ENCODE assay signal across 28 cellular contexts in genomic region chr5:164317676-164318075, GRCh38.
"Had no signal": no experiment of that assay in that cellular context is flagged by ENCODE, and none has a peak within 500 bp of the region (broad histone marks: within the 10 kb centered on the region; RNA-seq: fewer than 3 reads in every experiment).

No MANE protein-coding gene starts in this region.

- H3K27me3 Mint-ChIP-seq: dendritic cell treated with granulocyte-macrophage colony-stimulating factor and Interleukin-4, amounts not matched to agents 40 ng/mL and 50 ng/mL, for 4 days; effector memory CD8-positive, alpha-beta T cell; naive B cell; naive thymus-derived CD8-positive, alpha-beta T cell had no signal

- H3K27me3 ChIP-seq: colonic mucosa, esophagus squamous epithelium, gastroesophageal sphincter, hepatocyte, left lung had no signal

- ATAC-seq: effector memory CD8-positive, alpha-beta T cell; esophagus mucosa; gastroesophageal sphincter; heart left ventricle; left cardiac atrium; left lung; left ventricle myocardium superior; lower lobe of right lung; mucosa of descending colon; naive thymus-derived CD8-positive, alpha-beta T cell had no signal

- H3K9me3 ChIP-seq: colonic mucosa, esophagus squamous epithelium, gastroesophageal sphincter, heart left ventricle, left lung, lower lobe of right lung, mucosa of descending colon had no signal

- H3K4me3 ChIP-seq: colonic mucosa, esophagus squamous epithelium, gastroesophageal sphincter, heart left ventricle, hepatocyte, left lung, lower lobe of right lung, mucosa of descending colon had no signal

- FAIRE-seq: endothelial cell of umbilical vein had no signal

- H3K27ac Mint-ChIP-seq: dendritic cell treated with granulocyte-macrophage colony-stimulating factor and Interleukin-4, amounts not matched to agents 40 ng/mL and 50 ng/mL, for 4 days; effector memory CD8-positive, alpha-beta T cell; endodermal cell; immature natural killer cell; mesothelial cell of epicardium; naive B cell; naive thymus-derived CD8-positive, alpha-beta T cell had no signal

- H3K36me3 ChIP-seq: colonic mucosa, esophagus squamous epithelium, gastroesophageal sphincter, heart left ventricle, left lung, lower lobe of right lung had no signal

- H3K4me1 ChIP-seq: colonic mucosa, esophagus squamous epithelium, gastroesophageal sphincter, heart left ventricle, left lung, lower lobe of right lung had no signal

- H3K4me1 Mint-ChIP-seq: immature natural killer cell; naive B cell; naive thymus-derived CD8-positive, alpha-beta T cell had no signal

- H3K36me3 Mint-ChIP-seq: immature natural killer cell; mesothelial cell of epicardium; naive B cell; naive thymus-derived CD8-positive, alpha-beta T cell had no signal

- H3K9me3 Mint-ChIP-seq: dendritic cell treated with granulocyte-macrophage colony-stimulating factor and Interleukin-4, amounts not matched to agents 40 ng/mL and 50 ng/mL, for 4 days; endodermal cell had no signal

- H3K4me3 Mint-ChIP-seq: dendritic cell treated with granulocyte-macrophage colony-stimulating factor and Interleukin-4, amounts not matched to agents 40 ng/mL and 50 ng/mL, for 4 days; effector memory CD8-positive, alpha-beta T cell; endodermal cell; immature natural killer cell; mesothelial cell of epicardium; naive B cell; naive thymus-derived CD8-positive, alpha-beta T cell had no signal

- H3K27ac ChIP-seq: colonic mucosa, epithelial cell of prostate, esophagus squamous epithelium, gastroesophageal sphincter, heart left ventricle, hepatocyte, left lung, lower lobe of right lung had no signal

- DNase-seq: colonic mucosa; cortex of kidney; effector CD8-positive, alpha-beta T cell; effector memory CD8-positive, alpha-beta T cell; endodermal cell; erythroblast; esophagus squamous epithelium; foreskin fibroblast; foreskin melanocyte; heart left ventricle; hypothalamus; immature natural killer cell; islet precursor cell; left cardiac atrium; left lung; left ventricle myocardium superior; lower lobe of right lung; mesenchymal stem cell; mucosa of descending colon; naive B cell; naive thymus-derived CD8-positive, alpha-beta T cell had no signal
